ENCODE assay signal across 18 cellular contexts in the genomic region with DNA sequence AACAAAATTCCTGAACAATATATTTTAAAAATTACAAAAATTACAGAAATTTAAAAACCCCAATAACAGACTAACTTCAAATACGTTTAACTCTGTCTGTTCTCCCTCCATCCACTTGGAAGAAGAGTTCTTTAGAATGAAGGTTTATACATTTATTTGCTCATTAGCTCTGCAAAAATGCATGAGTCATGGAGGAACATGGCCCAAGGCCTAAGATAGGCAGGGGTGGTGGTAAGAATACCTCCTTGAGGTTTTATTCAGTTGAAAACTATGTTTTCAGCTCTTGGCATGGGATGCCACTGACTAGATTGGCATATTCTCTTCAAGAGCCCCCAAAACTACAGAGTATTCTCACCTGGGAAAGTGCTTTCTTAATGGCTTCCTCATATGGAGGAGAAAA. TPM values are rescaled to one million over a fixed set of nuclear protein-coding genes. Genes with fewer than 3 reads are reported as not detected.
DNase-seq lines count a peak whose midpoint lies in the region; ATAC-seq, FAIRE-seq and TF ChIP-seq lines count a peak whose summit lies in the region.
"Had no signal": no experiment of that assay in that cellular context is flagged by ENCODE, and none has a peak within 500 bp of the region (broad histone marks: within the 10 kb centered on the region; RNA-seq: fewer than 3 reads in every experiment).

No MANE protein-coding gene starts in this region.

- H3K9me3 ChIP-seq in astrocyte (ENCODE audit: insufficient read depth, low read depth, low read length), result no peaks in the 10 kb centered on the region
- H3K9me3 ChIP-seq: BE2C, upper lobe of right lung had no signal

- no peaks in the 10 kb centered on the region for H3K27me3 Mint-ChIP-seq in astrocyte (ENCODE audit: low read depth, unreplicated experiment)

- H3K4me3 Mint-ChIP-seq in astrocyte (ENCODE audit: unreplicated experiment), result no peak overlapping the region

- no peaks in the 10 kb centered on the region for H3K27me3 ChIP-seq in astrocyte (ENCODE audit: insufficient read depth, low read length)
- H3K27me3 ChIP-seq: BE2C, upper lobe of right lung had no signal

- peaks cover 8% of the 10 kb centered on the region for H3K36me3 Mint-ChIP-seq in astrocyte (ENCODE audit: low read depth, unreplicated experiment)

- peaks cover 15% of the 10 kb centered on the region for H3K36me3 ChIP-seq in astrocyte (ENCODE audit: insufficient read depth, low read length)

- no peaks in the 10 kb centered on the region for H3K9me3 Mint-ChIP-seq in astrocyte (ENCODE audit: unreplicated experiment)

- no peak overlapping the region for H3K9ac ChIP-seq in astrocyte (ENCODE audit: low read length)

- H3K4me3 ChIP-seq in astrocyte (ENCODE audit: insufficient read depth, low read depth, low read length), result no peak overlapping the region
- no peak overlapping the region for H3K4me3 ChIP-seq in foreskin fibroblast (ENCODE audit: low read depth in 1 of 2, low read length in 2 of 2)
- H3K4me3 ChIP-seq: upper lobe of right lung had no signal

- peak; percentile 37 for DNase-seq in AG08396 (ENCODE audit: low spot score)
- DNase-seq in HT-29 (ENCODE audit: low spot score), result peak; percentile 18
- peak; percentile 78 for DNase-seq in astrocyte (ENCODE audit: low read depth)
- peak; percentile 48 to 82 for DNase-seq in foreskin fibroblast
- DNase-seq in HuH-7 (ENCODE audit: low spot score), result no peak
- DNase-seq in SW 1271 (lab: John Stamatoyannopoulos, UW), result no peak
- DNase-seq in NCI-H146 treated with DMSO at 0.1 percent for 48 hours (lab: John Stamatoyannopoulos, UW; ENCODE audit: unreplicated experiment), result no peak
- DNase-seq: aorta; BE2C; DMS 273 treated with DMSO at 0.1 percent for 48 hours; GOT3; KBM-7; NCI-H1417 treated with DMSO at 0.1 percent for 48 hours; NCI-H446; stimulated activated naive CD8-positive, alpha-beta T cell treated with anti-CD3 and anti-CD28 coated beads, Interleukin-15, Interleukin-2, amounts not matched to agents 100 U/mL and 50 U/mL, for 24 hours; upper lobe of right lung had no signal

- no peak overlapping the region for H3K4me2 ChIP-seq in astrocyte (ENCODE audit: low read length)

- peaks cover 6% of the 10 kb centered on the region for H3K4me1 ChIP-seq in astrocyte (ENCODE audit: insufficient read depth, low read length)
- H3K4me1 ChIP-seq: BE2C, upper lobe of right lung had no signal

- peaks cover 16% of the 10 kb centered on the region for H3K4me1 Mint-ChIP-seq in astrocyte (ENCODE audit: low read depth, unreplicated experiment)

- peaks cover 24% of the 10 kb centered on the region for H4K20me1 ChIP-seq in astrocyte (ENCODE audit: insufficient read depth, low read length)

- H3K27ac ChIP-seq in astrocyte (ENCODE audit: low read depth, low read length), result no peak overlapping the region
- H3K27ac ChIP-seq: upper lobe of right lung, VCaP had no signal

- peaks cover 26% of the 10 kb centered on the region for H3K79me2 ChIP-seq in astrocyte (ENCODE audit: insufficient read depth, low read length)

- no peak for TF ChIP-seq CTCF in astrocyte (IDR thresholded peaks at IDR 0.05; ENCODE audit: insufficient read depth, low read depth, low read length)
- no peak for TF ChIP-seq CTCF in foreskin fibroblast (IDR thresholded peaks at IDR 0.05; ENCODE audit: low read depth, low read length)

- H2AFZ ChIP-seq in astrocyte (ENCODE audit: low read depth, low read length), result no peak overlapping the region

- no peak for ATAC-seq in GM18873 (IDR thresholded peaks at IDR 0.05; ENCODE audit: low FRiP score, unreplicated experiment)
- ATAC-seq: stimulated activated naive CD8-positive, alpha-beta T cell treated with anti-CD3 and anti-CD28 coated beads, Interleukin-15, Interleukin-2, amounts not matched to agents 100 U/mL and 50 U/mL, for 24 hours; upper lobe of right lung had no signal

- H3K27ac Mint-ChIP-seq in astrocyte (ENCODE audit: unreplicated experiment), result no peak overlapping the region

- FAIRE-seq in astrocyte (lab: Jason Lieb, UNC), result peak; percentile 80

RNA-seq across cellular contexts. Expression of gene LRRC66, which starts 8.8 kb away (rescaled TPM):
- 1.5 TPM in 2 replicates for total RNA-seq in HT-29 (2014; rRNA removed; shearing (Covaris generic))
- total RNA-seq in astrocyte, result 0.32 and 0.50 TPM in 2 replicates

RNA-seq across cellular contexts. Expression of gene SGCB, which starts 9.1 kb away (rescaled TPM):
- total RNA-seq in HT-29 (2014; rRNA removed; shearing (Covaris generic)), result 1.7 and 1.9 TPM in 2 replicates
- 75.6 and 81.1 TPM in 2 replicates for total RNA-seq in astrocyte

RNA-seq across cellular contexts. Expression of gene SPATA18, which starts 22.1 kb away (rescaled TPM):
- 0.10 TPM in 1 of 2 replicates, not detected in the other for total RNA-seq in HT-29 (2014; rRNA removed; shearing (Covaris generic))
- total RNA-seq in astrocyte, result 19.0 and 20.7 TPM in 2 replicates

Comparison
In these comparisons a context has a peak if more than half of its experiments do, and no peak if none do; other contexts are left out.
1. DNase-seq: peak in AG08396 (single experiment), HT-29 (single experiment), astrocyte (single experiment) and foreskin fibroblast (2 of 2); none in HuH-7 (single experiment), SW 1271 (0 of 2) and NCI-H146 treated with DMSO at 0.1 percent for 48 hours (single experiment).
2. RNA of gene SGCB, which starts 9.1 kb away (total RNA-seq): 75.6 to 81.1 TPM in astrocyte; 1.7 to 1.9 TPM in HT-29; every median in the first group is over 10 times any median in the second.
3. RNA of gene SPATA18, which starts 22.1 kb away (total RNA-seq): 19.0 to 20.7 TPM in astrocyte; 0.10 TPM in HT-29; every median in the first group is over 10 times any median in the second.